11 cellular contexts compared by ENCODE assay signal in the genomic region with DNA sequence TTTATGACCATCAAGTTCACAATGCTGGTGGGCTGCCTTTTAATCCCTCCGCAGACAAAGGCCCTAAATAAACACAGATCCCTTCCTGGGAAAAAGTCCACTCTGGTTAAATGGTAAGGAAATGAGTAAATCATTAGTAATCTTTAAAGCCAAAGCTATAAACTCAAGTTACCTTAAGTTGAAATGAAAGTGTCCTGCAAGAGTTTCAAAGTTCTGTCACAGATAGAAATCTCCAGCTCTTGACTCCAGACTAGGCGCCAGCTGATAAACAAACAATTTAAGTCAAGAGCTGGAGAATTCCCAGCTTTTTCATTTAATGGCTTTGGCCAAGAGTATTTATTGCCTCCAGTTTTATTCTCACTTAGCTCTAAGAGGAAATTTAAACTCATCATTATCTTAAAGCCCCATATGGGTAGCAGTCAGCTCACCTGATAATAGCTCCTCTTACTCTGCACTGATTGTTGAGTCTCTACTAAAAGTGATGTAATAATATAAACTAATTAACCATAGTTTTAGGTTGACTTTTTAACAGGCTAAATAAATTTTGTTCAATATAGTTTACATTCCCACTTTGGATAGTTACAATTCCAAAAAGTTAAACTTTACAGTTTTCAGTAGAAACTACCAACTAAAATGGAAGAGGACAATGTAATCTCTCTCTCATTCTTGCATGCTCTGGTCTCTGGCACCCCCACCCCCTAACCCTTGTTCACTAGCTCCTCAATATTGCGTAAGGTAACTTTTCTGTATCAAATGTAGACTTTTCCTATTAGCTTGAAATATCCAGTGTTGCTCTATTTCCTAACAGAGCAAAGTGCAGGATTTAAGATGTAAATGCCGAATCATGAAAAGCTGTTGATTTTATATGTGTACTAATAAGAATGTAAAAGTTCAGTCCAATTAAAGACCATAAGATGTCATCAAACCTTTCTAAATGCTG. TPM values are rescaled to one million over a fixed set of nuclear protein-coding genes. Genes with fewer than 3 reads are reported as not detected.
DNase-seq lines count a peak whose midpoint lies in the region; ATAC-seq and TF ChIP-seq lines count a peak whose summit lies in the region.
"Had no signal": no experiment of that assay in that cellular context is flagged by ENCODE, and none has a peak within 500 bp of the region (broad histone marks: within the 10 kb centered on the region; RNA-seq: fewer than 3 reads in every experiment).

No MANE protein-coding gene starts in this region.

- H3K27me3 ChIP-seq in HUES64 (ENCODE audit: insufficient read depth, low read length) (no peaks in the 10 kb centered on the region), left lung (no peaks in the 10 kb centered on the region), gastroesophageal sphincter (no peaks in the 10 kb centered on the region)
- H3K27me3 ChIP-seq: upper lobe of right lung had no signal

- ATAC-seq in left lung (peak; percentile 58), HG02623 (IDR thresholded peaks at IDR 0.05; ENCODE audit: unreplicated experiment) (no peak), gastroesophageal sphincter (no peak)
- ATAC-seq: activated T-helper 17 cell treated with anti-CD3 and anti-CD28 coated beads, Interleukin-2, amount 50 U/mL, for 72 hours; upper lobe of right lung had no signal

- intact Hi-C loops in left lung (cut with DNase I), result no loop called here

- no peak for TF ChIP-seq CTCF in VCaP (conservative IDR thresholded peaks at IDR 0.05)
- TF ChIP-seq CTCF in left lung (IDR thresholded peaks at IDR 0.05), result no peak
- no peak for TF ChIP-seq CTCF in gastroesophageal sphincter (IDR thresholded peaks at IDR 0.05)

- WGBS in HUES64, result 81% methylated on average over 3 of the region's 4 CpGs
- WGBS in gastroesophageal sphincter (ENCODE audit: low coverage in 1 of 2), 2 donors, result 93 to 97% methylated on average over 4 of the region's 4 CpGs

- TF ChIP-seq POLR2A in gastroesophageal sphincter (IDR thresholded peaks at IDR 0.05), result no peak

- peaks cover 67% of the 10 kb centered on the region for H3K4me1 ChIP-seq in HUES64 (ENCODE audit: insufficient read depth, low read length)
- H3K4me1 ChIP-seq in left lung, result peaks cover 0 to 9% of the 10 kb centered on the region in 2 donors
- no peaks in the 10 kb centered on the region for H3K4me1 ChIP-seq in gastroesophageal sphincter
- H3K4me1 ChIP-seq: upper lobe of right lung had no signal

- no peak overlapping the region for H3K4me3 ChIP-seq in HUES64 (ENCODE audit: low read length)
- no peak overlapping the region for H3K4me3 ChIP-seq in left lung
- no peak overlapping the region for H3K4me3 ChIP-seq in gastroesophageal sphincter
- H3K4me3 ChIP-seq: upper lobe of right lung had no signal

- H3K9me3 ChIP-seq in HUES64 (ENCODE audit: insufficient read depth, low read depth, low read length) (no peaks in the 10 kb centered on the region), left lung (no peaks in the 10 kb centered on the region), gastroesophageal sphincter (no peaks in the 10 kb centered on the region)
- H3K9me3 ChIP-seq: upper lobe of right lung had no signal

- peak overlapping the region; percentile 36; the same call in 1 of the 2 replicates for H3K27ac ChIP-seq in HUES64 (ENCODE audit: low read depth, low read length)
- peak overlapping the region; percentile 36 for H3K27ac ChIP-seq in VCaP
- H3K27ac ChIP-seq in left lung, result no peak overlapping the region
- H3K27ac ChIP-seq in gastroesophageal sphincter, result no peak overlapping the region
- H3K27ac ChIP-seq: upper lobe of right lung had no signal

- H3K36me3 ChIP-seq in HUES64 (ENCODE audit: insufficient read depth, low read length) (no peaks in the 10 kb centered on the region), left lung (no peaks in the 10 kb centered on the region), gastroesophageal sphincter (no peaks in the 10 kb centered on the region)
- H3K36me3 ChIP-seq: upper lobe of right lung had no signal

- no peak overlapping the region for H3K9ac ChIP-seq in HUES64 (ENCODE audit: low read depth, low read length)

- DNase-seq in AML-193 (lab: John Stamatoyannopoulos, UW) (peak; percentile 14 to 44), left lung (no peak), NAMALWA (ENCODE audit: low spot score) (no peak), midbrain (lab: John Stamatoyannopoulos, UW) (no peak)
- DNase-seq: stimulated activated CD4-positive, alpha-beta T cell treated with anti-CD3 and anti-CD28 coated beads, Interleukin-4, amount 100 ng/mL, for 4 hours; upper lobe of right lung had no signal

- no peak for TF ChIP-seq EP300 in gastroesophageal sphincter (IDR thresholded peaks at IDR 0.05)

RNA-seq across cellular contexts. Expression of gene HIBADH, which starts 56.1 kb away (rescaled TPM):
- 17.3 TPM for polyA plus RNA-seq in HUES64 (2013, experiment 1 of 2)
- 23.4 TPM for polyA plus RNA-seq in HUES64 (2013, experiment 2 of 2)
- total RNA-seq in left lung (10 to 100 TPM; 20.8 to 24.0 TPM), gastroesophageal sphincter (10 to 100 TPM; 49.3 to 70.9 (median 58.9) TPM)

Comparison
In these comparisons a context has a peak if more than half of its experiments do, and no peak if none do; other contexts are left out.
1. DNase-seq: peak in AML-193 (2 of 2); none in left lung (0 of 2), NAMALWA (single experiment) and midbrain (single experiment).
2. H3K27ac ChIP-seq: peak in HUES64 (single experiment) and VCaP (single experiment); none in left lung (0 of 2) and gastroesophageal sphincter (0 of 4).